8 cellular contexts compared by ENCODE assay signal in genomic region chr4:6782147-6782845, GRCh38. TPM values are rescaled to one million over a fixed set of nuclear protein-coding genes. Genes with fewer than 3 reads are reported as not detected.
A peak's percentile ranks its signal among the peaks of the same experiment; 100 is the strongest.
DNase-seq lines count a peak whose midpoint lies in the region; ATAC-seq, FAIRE-seq and TF ChIP-seq lines count a peak whose summit lies in the region.

A gene with protein sequence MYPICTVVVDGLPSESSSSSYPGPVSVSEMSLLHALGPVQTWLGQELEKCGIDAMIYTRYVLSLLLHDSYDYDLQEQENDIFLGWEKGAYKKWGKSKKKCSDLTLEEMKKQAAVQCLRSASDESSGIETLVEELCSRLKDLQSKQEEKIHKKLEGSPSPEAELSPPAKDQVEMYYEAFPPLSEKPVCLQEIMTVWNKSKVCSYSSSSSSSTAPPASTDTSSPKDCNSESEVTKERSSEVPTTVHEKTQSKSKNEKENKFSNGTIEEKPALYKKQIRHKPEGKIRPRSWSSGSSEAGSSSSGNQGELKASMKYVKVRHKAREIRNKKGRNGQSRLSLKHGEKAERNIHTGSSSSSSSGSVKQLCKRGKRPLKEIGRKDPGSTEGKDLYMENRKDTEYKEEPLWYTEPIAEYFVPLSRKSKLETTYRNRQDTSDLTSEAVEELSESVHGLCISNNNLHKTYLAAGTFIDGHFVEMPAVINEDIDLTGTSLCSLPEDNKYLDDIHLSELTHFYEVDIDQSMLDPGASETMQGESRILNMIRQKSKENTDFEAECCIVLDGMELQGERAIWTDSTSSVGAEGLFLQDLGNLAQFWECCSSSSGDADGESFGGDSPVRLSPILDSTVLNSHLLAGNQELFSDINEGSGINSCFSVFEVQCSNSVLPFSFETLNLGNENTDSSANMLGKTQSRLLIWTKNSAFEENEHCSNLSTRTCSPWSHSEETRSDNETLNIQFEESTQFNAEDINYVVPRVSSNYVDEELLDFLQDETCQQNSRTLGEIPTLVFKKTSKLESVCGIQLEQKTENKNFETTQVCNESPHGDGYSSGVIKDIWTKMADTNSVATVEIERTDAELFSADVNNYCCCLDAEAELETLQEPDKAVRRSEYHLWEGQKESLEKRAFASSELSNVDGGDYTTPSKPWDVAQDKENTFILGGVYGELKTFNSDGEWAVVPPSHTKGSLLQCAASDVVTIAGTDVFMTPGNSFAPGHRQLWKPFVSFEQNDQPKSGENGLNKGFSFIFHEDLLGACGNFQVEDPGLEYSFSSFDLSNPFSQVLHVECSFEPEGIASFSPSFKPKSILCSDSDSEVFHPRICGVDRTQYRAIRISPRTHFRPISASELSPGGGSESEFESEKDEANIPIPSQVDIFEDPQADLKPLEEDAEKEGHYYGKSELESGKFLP (N-terminal part only) (plus strand): TSS chr4:6782727. CDS start chr4:6824454, 41,727 bp downstream.

- DNase-seq in NCI-H1694 treated with DMSO at 0.1 percent for 48 hours (lab: John Stamatoyannopoulos, UW) (peak; percentile 60), T-helper 17 cell (peak; percentile 85 to 89 (median 88)), amygdala (lab: John Stamatoyannopoulos, UW) (peak in 54 of 56 donors; percentile 56 to 95 (median 82)), right atrium auricular region (ENCODE audit: low spot score) (peak; percentile 85), pulmonary artery endothelial cell (ENCODE audit: low read depth, low spot score) (peak; percentile 82), urothelium cell line (ENCODE audit: low spot score) (peak; percentile 89)

- peaks cover 0 to 42% of the 10 kb centered on the region in 2 donors for H3K4me1 ChIP-seq in right atrium auricular region

- H3K27me3 Mint-ChIP-seq in T-helper 17 cell = peaks cover 4% of the 10 kb centered on the region

- H3K9me3 ChIP-seq in T-helper 17 cell (ENCODE audit: control insufficient read depth, low read length, poor library complexity, severe bottlenecking) (no peaks in the 10 kb centered on the region), right atrium auricular region (no peaks in the 10 kb centered on the region)

- no peaks in the 10 kb centered on the region for H3K36me3 Mint-ChIP-seq in T-helper 17 cell (ENCODE audit: low read depth)

- H3K27me3 ChIP-seq in right atrium auricular region = no peaks in the 10 kb centered on the region

- H3K27ac Mint-ChIP-seq in T-helper 17 cell = peak within 1 kb of the TSS; percentile 45

- no peak for TF ChIP-seq CTCF in right atrium auricular region (IDR thresholded peaks at IDR 0.05)

- H3K4me1 Mint-ChIP-seq in T-helper 17 cell = peaks cover 32% of the 10 kb centered on the region

- H3K4me3 Mint-ChIP-seq in T-helper 17 cell = peak within 1 kb of the TSS; percentile 88

- ATAC-seq in HG02884 (IDR thresholded peaks at IDR 0.05; ENCODE audit: unreplicated experiment) (peak; percentile 60), T-helper 17 cell (peak; percentile 81)

- no peaks in the 10 kb centered on the region for H3K36me3 ChIP-seq in right atrium auricular region

- H3K4me3 ChIP-seq in right atrium auricular region = peak within 1 kb of the TSS; percentile 96 to 99

- H3K27ac ChIP-seq in right atrium auricular region = peak within 1 kb of the TSS; percentile 96 to 99

- TF ChIP-seq POLR2A in GM15510 (IDR thresholded peaks at IDR 0.05; ENCODE audit: borderline replicate concordance, extremely low read depth, insufficient read length) = peak; percentile 73

- FAIRE-seq in urothelium cell line (lab: Jason Lieb, UNC) = no peak

RNA-seq across cellular contexts. Expression of the gene that starts here (rescaled TPM):
- 10 to 100 TPM; 16.1 to 16.7 TPM for total RNA-seq in T-helper 17 cell
- 10 to 100 TPM; 47.5 to 69.4 TPM for total RNA-seq in right atrium auricular region
- total RNA-seq in pulmonary artery endothelial cell = 17.5 and 18.8 TPM in 2 replicates

Comparison
In these comparisons a context has a peak if more than half of its experiments do, and no peak if none do; other contexts are left out.
1. Peak in every context shown above with its lines: DNase-seq, ATAC-seq, H3K4me3 ChIP-seq and H3K27ac ChIP-seq.